In genomic region chr17:76381633-76382304, GRCh38 we compare ENCODE assay signal across 1 cellular context.
A peak's percentile ranks its signal among the peaks of the same experiment; 100 is the strongest.
TF ChIP-seq lines count a peak whose summit lies in the region.

No MANE protein-coding gene starts in this region.

TF ChIP-seq in HepG2, 621 proteins besides CTCF, POLR2A, EP300 and RAD21 (continued from another document and continues in another):
- TF ChIP-seq, protein P1, sequence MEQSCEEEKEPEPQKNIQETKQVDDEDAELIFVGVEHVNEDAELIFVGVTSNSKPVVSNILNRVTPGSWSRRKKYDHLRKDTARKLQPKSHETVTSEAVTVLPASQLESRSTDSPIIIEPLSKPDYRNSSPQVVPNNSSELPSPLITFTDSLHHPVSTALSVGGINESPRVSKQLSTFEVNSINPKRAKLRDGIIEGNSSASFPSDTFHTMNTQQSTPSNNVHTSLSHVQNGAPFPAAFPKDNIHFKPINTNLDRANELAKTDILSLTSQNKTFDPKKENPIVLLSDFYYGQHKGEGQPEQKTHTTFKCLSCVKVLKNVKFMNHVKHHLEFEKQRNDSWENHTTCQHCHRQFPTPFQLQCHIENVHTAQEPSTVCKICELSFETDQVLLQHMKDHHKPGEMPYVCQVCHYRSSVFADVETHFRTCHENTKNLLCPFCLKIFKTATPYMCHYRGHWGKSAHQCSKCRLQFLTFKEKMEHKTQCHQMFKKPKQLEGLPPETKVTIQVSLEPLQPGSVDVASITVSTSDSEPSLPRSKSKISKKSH (CRISPR knock-in tag; IDR thresholded peaks at IDR 0.05; ENCODE audit: borderline replicate concordance) = 0 out of 2 replicates have a peak, but pooled peaks have one; percentile 38
- TF ChIP-seq ZNF329 (CRISPR knock-in tag; IDR thresholded peaks at IDR 0.05; ENCODE audit: low read depth) (no peak), PAWR (CRISPR knock-in tag; IDR thresholded peaks at IDR 0.05; ENCODE audit: borderline replicate concordance) (peak; percentile 85; the same call in 1 of the 2 replicates), ZNF589 (CRISPR knock-in tag; conservative IDR thresholded peaks at IDR 0.05) (peak; percentile 14; the same call in 1 of the 2 replicates), ZNF878 (CRISPR knock-in tag; IDR thresholded peaks at IDR 0.05) (peak; percentile 19; the same call in 1 of the 2 replicates), ZIK1 (CRISPR knock-in tag; IDR thresholded peaks at IDR 0.05; ENCODE audit: borderline replicate concordance, low read depth) (no peak), ZNF326 (CRISPR knock-in tag; IDR thresholded peaks at IDR 0.05; ENCODE audit: borderline replicate concordance) (no peak), ZBED4 (CRISPR knock-in tag; IDR thresholded peaks at IDR 0.05; ENCODE audit: borderline replicate concordance) (no peak), ETS1 (CRISPR knock-in tag; IDR thresholded peaks at IDR 0.05) (0 out of 2 replicates have a peak, but pooled peaks have one; percentile 3), SIX4 (CRISPR knock-in tag; IDR thresholded peaks at IDR 0.05) (no peak), ZNF576 (CRISPR knock-in tag; IDR thresholded peaks at IDR 0.05) (no peak), ZNF230 (CRISPR knock-in tag; IDR thresholded peaks at IDR 0.05) (peak; percentile 46; the same call in 1 of the 2 replicates), TAF1 (CRISPR knock-in tag; IDR thresholded peaks at IDR 0.05) (peak; percentile 12; the same call in 1 of the 2 replicates), MYPOP (CRISPR knock-in tag; IDR thresholded peaks at IDR 0.05) (no peak), ZNF446 (CRISPR knock-in tag; IDR thresholded peaks at IDR 0.05) (no peak; the same call in 1 of the 2 replicates), ZNF614 (CRISPR knock-in tag; IDR thresholded peaks at IDR 0.05; ENCODE audit: borderline replicate concordance) (no peak), TEAD3 (CRISPR knock-in tag; optimal IDR thresholded peaks at IDR 0.05; ENCODE audit: borderline replicate concordance) (no peak), NFYC (CRISPR knock-in tag; IDR thresholded peaks at IDR 0.05) (no peak), RFX3 (CRISPR knock-in tag; IDR thresholded peaks at IDR 0.05) (no peak; the same call in 1 of the 2 replicates), ZNF337 (CRISPR knock-in tag; IDR thresholded peaks at IDR 0.05; ENCODE audit: borderline replicate concordance, low read depth) (no peak), ZNF143 (CRISPR knock-in tag; IDR thresholded peaks at IDR 0.05) (0 out of 2 replicates have a peak, but pooled peaks have one; percentile 15), ZNF234 (CRISPR knock-in tag; conservative IDR thresholded peaks at IDR 0.05) (no peak), ZNF749 (CRISPR knock-in tag; IDR thresholded peaks at IDR 0.05; ENCODE audit: borderline replicate concordance) (no peak), NFIB (CRISPR knock-in tag; IDR thresholded peaks at IDR 0.05; ENCODE audit: borderline replicate concordance) (no peak), ZNF510 (CRISPR knock-in tag; IDR thresholded peaks at IDR 0.05; ENCODE audit: low read depth) (peak; percentile 59; the same call in 1 of the 2 replicates), GPBP1L1 (CRISPR knock-in tag; IDR thresholded peaks at IDR 0.05) (no peak), ATF7-NPFF (CRISPR knock-in tag; IDR thresholded peaks at IDR 0.05; ENCODE audit: low read depth) (peak; percentile 57; the same call in 1 of the 2 replicates), ATF7 (IDR thresholded peaks at IDR 0.05) (no peak), ATF7 (CRISPR knock-in tag; IDR thresholded peaks at IDR 0.05) (no peak), ZNF567 (CRISPR knock-in tag; IDR thresholded peaks at IDR 0.05; ENCODE audit: borderline replicate concordance) (no peak), NRL (CRISPR knock-in tag; IDR thresholded peaks at IDR 0.05; ENCODE audit: borderline replicate concordance) (no peak; the same call in 1 of the 2 replicates), ZBTB8A (CRISPR knock-in tag; IDR thresholded peaks at IDR 0.05; ENCODE audit: borderline replicate concordance, low read depth) (0 out of 2 replicates have a peak, but pooled peaks have one; percentile 16), NFE2 (CRISPR knock-in tag; IDR thresholded peaks at IDR 0.05) (no peak)
- TF ChIP-seq, protein P2, sequence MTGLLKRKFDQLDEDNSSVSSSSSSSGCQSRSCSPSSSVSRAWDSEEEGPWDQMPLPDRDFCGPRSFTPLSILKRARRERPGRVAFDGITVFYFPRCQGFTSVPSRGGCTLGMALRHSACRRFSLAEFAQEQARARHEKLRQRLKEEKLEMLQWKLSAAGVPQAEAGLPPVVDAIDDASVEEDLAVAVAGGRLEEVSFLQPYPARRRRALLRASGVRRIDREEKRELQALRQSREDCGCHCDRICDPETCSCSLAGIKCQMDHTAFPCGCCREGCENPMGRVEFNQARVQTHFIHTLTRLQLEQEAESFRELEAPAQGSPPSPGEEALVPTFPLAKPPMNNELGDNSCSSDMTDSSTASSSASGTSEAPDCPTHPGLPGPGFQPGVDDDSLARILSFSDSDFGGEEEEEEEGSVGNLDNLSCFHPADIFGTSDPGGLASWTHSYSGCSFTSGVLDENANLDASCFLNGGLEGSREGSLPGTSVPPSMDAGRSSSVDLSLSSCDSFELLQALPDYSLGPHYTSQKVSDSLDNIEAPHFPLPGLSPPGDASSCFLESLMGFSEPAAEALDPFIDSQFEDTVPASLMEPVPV (CRISPR knock-in tag; IDR thresholded peaks at IDR 0.05) = peak; percentile 56; the same call in 1 of the 2 replicates
- TF ChIP-seq, protein P3, sequence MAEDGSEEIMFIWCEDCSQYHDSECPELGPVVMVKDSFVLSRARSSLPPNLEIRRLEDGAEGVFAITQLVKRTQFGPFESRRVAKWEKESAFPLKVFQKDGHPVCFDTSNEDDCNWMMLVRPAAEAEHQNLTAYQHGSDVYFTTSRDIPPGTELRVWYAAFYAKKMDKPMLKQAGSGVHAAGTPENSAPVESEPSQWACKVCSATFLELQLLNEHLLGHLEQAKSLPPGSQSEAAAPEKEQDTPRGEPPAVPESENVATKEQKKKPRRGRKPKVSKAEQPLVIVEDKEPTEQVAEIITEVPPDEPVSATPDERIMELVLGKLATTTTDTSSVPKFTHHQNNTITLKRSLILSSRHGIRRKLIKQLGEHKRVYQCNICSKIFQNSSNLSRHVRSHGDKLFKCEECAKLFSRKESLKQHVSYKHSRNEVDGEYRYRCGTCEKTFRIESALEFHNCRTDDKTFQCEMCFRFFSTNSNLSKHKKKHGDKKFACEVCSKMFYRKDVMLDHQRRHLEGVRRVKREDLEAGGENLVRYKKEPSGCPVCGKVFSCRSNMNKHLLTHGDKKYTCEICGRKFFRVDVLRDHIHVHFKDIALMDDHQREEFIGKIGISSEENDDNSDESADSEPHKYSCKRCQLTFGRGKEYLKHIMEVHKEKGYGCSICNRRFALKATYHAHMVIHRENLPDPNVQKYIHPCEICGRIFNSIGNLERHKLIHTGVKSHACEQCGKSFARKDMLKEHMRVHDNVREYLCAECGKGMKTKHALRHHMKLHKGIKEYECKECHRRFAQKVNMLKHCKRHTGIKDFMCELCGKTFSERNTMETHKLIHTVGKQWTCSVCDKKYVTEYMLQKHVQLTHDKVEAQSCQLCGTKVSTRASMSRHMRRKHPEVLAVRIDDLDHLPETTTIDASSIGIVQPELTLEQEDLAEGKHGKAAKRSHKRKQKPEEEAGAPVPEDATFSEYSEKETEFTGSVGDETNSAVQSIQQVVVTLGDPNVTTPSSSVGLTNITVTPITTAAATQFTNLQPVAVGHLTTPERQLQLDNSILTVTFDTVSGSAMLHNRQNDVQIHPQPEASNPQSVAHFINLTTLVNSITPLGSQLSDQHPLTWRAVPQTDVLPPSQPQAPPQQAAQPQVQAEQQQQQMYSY (CRISPR knock-in tag; IDR thresholded peaks at IDR 0.05) = no peak
- TF ChIP-seq, protein P4, sequence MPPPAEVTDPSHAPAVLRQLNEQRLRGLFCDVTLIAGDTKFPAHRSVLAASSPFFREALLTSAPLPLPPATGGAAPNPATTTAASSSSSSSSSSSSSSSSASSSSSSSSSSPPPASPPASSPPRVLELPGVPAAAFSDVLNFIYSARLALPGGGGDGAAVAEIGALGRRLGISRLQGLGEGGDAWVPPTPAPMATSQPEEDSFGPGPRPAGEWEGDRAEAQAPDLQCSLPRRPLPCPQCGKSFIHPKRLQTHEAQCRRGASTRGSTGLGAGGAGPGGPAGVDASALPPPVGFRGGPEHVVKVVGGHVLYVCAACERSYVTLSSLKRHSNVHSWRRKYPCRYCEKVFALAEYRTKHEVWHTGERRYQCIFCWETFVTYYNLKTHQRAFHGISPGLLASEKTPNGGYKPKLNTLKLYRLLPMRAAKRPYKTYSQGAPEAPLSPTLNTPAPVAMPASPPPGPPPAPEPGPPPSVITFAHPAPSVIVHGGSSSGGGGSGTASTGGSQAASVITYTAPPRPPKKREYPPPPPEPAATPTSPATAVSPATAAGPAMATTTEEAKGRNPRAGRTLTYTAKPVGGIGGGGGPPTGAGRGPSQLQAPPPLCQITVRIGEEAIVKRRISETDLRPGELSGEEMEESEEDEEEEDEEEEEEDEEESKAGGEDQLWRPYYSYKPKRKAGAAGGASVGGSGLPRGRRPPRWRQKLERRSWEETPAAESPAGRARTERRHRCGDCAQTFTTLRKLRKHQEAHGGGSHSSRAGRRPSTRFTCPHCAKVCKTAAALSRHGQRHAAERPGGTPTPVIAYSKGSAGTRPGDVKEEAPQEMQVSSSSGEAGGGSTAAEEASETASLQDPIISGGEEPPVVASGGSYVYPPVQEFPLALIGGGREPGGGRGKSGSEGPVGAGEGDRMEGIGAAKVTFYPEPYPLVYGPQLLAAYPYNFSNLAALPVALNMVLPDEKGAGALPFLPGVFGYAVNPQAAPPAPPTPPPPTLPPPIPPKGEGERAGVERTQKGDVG (CRISPR knock-in tag; IDR thresholded peaks at IDR 0.05; ENCODE audit: borderline replicate concordance) = peak; percentile 48; the same call in 1 of the 2 replicates
- TF ChIP-seq, protein P5, sequence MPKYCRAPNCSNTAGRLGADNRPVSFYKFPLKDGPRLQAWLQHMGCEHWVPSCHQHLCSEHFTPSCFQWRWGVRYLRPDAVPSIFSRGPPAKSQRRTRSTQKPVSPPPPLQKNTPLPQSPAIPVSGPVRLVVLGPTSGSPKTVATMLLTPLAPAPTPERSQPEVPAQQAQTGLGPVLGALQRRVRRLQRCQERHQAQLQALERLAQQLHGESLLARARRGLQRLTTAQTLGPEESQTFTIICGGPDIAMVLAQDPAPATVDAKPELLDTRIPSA (CRISPR knock-in tag; IDR thresholded peaks at IDR 0.05; ENCODE audit: borderline replicate concordance) = 0 out of 2 replicates have a peak, but pooled peaks have one; percentile 54
- TF ChIP-seq, protein P6, sequence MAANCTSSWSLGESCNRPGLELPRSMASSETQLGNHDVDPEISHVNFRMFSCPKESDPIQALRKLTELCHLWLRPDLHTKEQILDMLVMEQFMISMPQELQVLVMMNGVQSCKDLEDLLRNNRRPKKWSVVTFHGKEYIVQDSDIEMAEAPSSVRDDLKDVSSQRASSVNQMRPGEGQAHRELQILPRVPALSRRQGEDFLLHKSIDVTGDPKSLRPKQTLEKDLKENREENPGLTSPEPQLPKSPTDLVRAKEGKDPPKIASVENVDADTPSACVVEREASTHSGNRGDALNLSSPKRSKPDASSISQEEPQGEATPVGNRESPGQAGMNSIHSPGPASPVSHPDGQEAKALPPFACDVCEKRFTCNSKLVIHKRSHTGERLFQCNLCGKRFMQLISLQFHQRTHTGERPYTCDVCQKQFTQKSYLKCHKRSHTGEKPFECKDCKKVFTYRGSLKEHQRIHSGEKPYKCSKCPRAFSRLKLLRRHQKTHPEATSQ (CRISPR knock-in tag; IDR thresholded peaks at IDR 0.05; ENCODE audit: borderline replicate concordance) = 0 out of 2 replicates have a peak, but pooled peaks have one; percentile 10
